ENCODE assay signal across 35 cellular contexts in genomic region chr12:14970467-14970866, GRCh38. TPM values are rescaled to one million over a fixed set of nuclear protein-coding genes. Genes with fewer than 3 reads are reported as not detected.
DNase-seq lines count a peak whose midpoint lies in the region; ATAC-seq, FAIRE-seq and TF ChIP-seq lines count a peak whose summit lies in the region.
"Had no signal": no experiment of that assay in that cellular context is flagged by ENCODE, and none has a peak within 500 bp of the region (broad histone marks: within the 10 kb centered on the region; RNA-seq: fewer than 3 reads in every experiment).

No MANE protein-coding gene starts in this region.

- H4K20me1 ChIP-seq in GM23338 (replicated peaks; ENCODE audit: insufficient read depth): no peaks in the 10 kb centered on the region
- no peaks in the 10 kb centered on the region for H4K20me1 ChIP-seq in fibroblast of lung (ENCODE audit: control insufficient read depth, extremely low read depth, insufficient read depth, low read length)
- H4K20me1 ChIP-seq: BLaER1 treated with 17β-estradiol and CSF1 and Interleukin-3, amounts not matched to agents 10 nM and 100 nM had no signal

- H3K27me3 Mint-ChIP-seq in GM23338 (ENCODE audit: insufficient read depth, low read depth, poor library complexity): no peaks in the 10 kb centered on the region
- H3K27me3 Mint-ChIP-seq: activated B cell treated with CpG ODN at 0.5 μM for 24 hours; naive thymus-derived CD4-positive, alpha-beta T cell; stimulated activated naive B cell treated with anti-CD40 and anti-IgM and Interleukin-4, amounts not matched to agents 10 μg/mL and 1 μg/mL and 100 μg/mL, for 72 hours; T-cell had no signal

- H3K27ac ChIP-seq in A549 (peak overlapping the region in 1 of 2 experiments; percentile 53; a peak in 2 of 6 replicates), GM23338 (ENCODE audit: low read depth) (no peak overlapping the region), fibroblast of lung (ENCODE audit: insufficient read depth, low read length) (no peak overlapping the region)
- H3K27ac ChIP-seq: BLaER1 treated with 17β-estradiol and CSF1 and Interleukin-3, amounts not matched to agents 10 nM and 100 nM; cardiac muscle cell; colonic mucosa; HL-60; upper lobe of right lung had no signal

- H3K4me2 ChIP-seq in A549 (no peak overlapping the region), GM23338 (no peak overlapping the region), fibroblast of lung (ENCODE audit: extremely low read depth, insufficient read depth, low read length) (no peak overlapping the region)
- H3K4me2 ChIP-seq: BLaER1 treated with 17β-estradiol and CSF1 and Interleukin-3, amounts not matched to agents 10 nM and 100 nM had no signal

- ATAC-seq in A549: no peak
- ATAC-seq in GM23338: no peak
- ATAC-seq in HG03520 (IDR thresholded peaks at IDR 0.05; ENCODE audit: unreplicated experiment): no peak
- ATAC-seq: naive thymus-derived CD4-positive, alpha-beta T cell; stimulated activated naive B cell treated with anti-CD40 and anti-IgM and Interleukin-4, amounts not matched to agents 10 μg/mL and 1 μg/mL and 100 μg/mL, for 72 hours; T-cell; upper lobe of right lung had no signal

- DNase-seq in A549 (ENCODE audit: low read depth in 1 of 2, low spot score in 1 of 2): no peak
- no peak for DNase-seq in GM23338 (ENCODE audit: low spot score)
- peak; percentile 14 for DNase-seq in adipocyte (ENCODE audit: low read depth)
- DNase-seq in fibroblast of lung (ENCODE audit: low read depth in 2 of 2): peak; percentile 31 to 40
- DNase-seq in NCI-H69 (lab: John Stamatoyannopoulos, UW): no peak
- no peak for DNase-seq in DMS 273 (lab: John Stamatoyannopoulos, UW; ENCODE audit: unreplicated experiment)
- no peak for DNase-seq in HuH-7.5 (ENCODE audit: low spot score)
- DNase-seq: activated B cell treated with CpG ODN at 0.5 μM for 24 hours; activated CD4-positive, alpha-beta T cell treated with anti-CD3 and anti-CD28 coated beads, Interleukin-2, amount 50 U/mL, for 4 hours; activated CD8-positive, alpha-beta memory T cell treated with anti-CD3 and anti-CD28 coated beads, Interleukin-2, amount 50 U/mL, for 4 hours; activated naive CD4-positive, alpha-beta T cell treated with anti-CD3 and anti-CD28 coated beads, Interleukin-2, amount 10 ng/mL, durations not matched to agents 7 days and 5 days; colonic mucosa; DMS79; effector CD8-positive, alpha-beta T cell; GF-D8; H9; midbrain; naive thymus-derived CD4-positive, alpha-beta T cell; NCI-H2107; NCI-H446; NCI-H82; nucleus accumbens; stimulated activated CD4-positive, alpha-beta T cell treated with anti-CD3 and anti-CD28 coated beads, Interleukin-15, amount 100 ng/mL, for 24 hours; stimulated activated naive B cell treated with anti-CD40 and anti-IgM and Interleukin-4, amounts not matched to agents 10 μg/mL and 1 μg/mL and 100 μg/mL, for 72 hours; T-cell; upper lobe of right lung had no signal

- H3K36me3 ChIP-seq in GM23338 (ENCODE audit: insufficient read depth): no peaks in the 10 kb centered on the region
- H3K36me3 ChIP-seq in adipocyte (ENCODE audit: control insufficient read depth, insufficient read depth, low read length, severe bottlenecking): no peaks in the 10 kb centered on the region
- H3K36me3 ChIP-seq in fibroblast of lung (ENCODE audit: control insufficient read depth, insufficient read depth, low read length): no peaks in the 10 kb centered on the region
- H3K36me3 ChIP-seq: BLaER1 treated with 17β-estradiol and CSF1 and Interleukin-3, amounts not matched to agents 10 nM and 100 nM; cardiac muscle cell; colonic mucosa; upper lobe of right lung had no signal

- peak overlapping the region; percentile 57; the same call in 1 of the 2 replicates for H2AFZ ChIP-seq in GM23338
- H2AFZ ChIP-seq in fibroblast of lung (ENCODE audit: low read length): peak overlapping the region; percentile 10

- no peak for FAIRE-seq in A549 (lab: Jason Lieb, UNC)
- FAIRE-seq: frontal cortex had no signal

- WGBS in A549 (ENCODE audit: missing lambda C conversion rate): 61% methylated on average over 4 of the region's 4 CpGs

- H3K27ac Mint-ChIP-seq in GM23338: peak overlapping the region; percentile 71; the same call in 1 of the 2 replicates
- H3K27ac Mint-ChIP-seq: activated B cell treated with CpG ODN at 0.5 μM for 24 hours; activated naive CD4-positive, alpha-beta T cell treated with anti-CD3 and anti-CD28 coated beads, Interleukin-2, amount 10 ng/mL, durations not matched to agents 7 days and 5 days; stimulated activated naive B cell treated with anti-CD40 and anti-IgM and Interleukin-4, amounts not matched to agents 10 μg/mL and 1 μg/mL and 100 μg/mL, for 72 hours had no signal

- TF ChIP-seq RAD21 in A549 (conservative IDR thresholded peaks at IDR 0.05 in 1 of 2, IDR thresholded peaks at IDR 0.05 in 1 of 2): no peak

- no peak overlapping the region for H3K4me3 Mint-ChIP-seq in GM23338
- H3K4me3 Mint-ChIP-seq: activated B cell treated with CpG ODN at 0.5 μM for 24 hours; activated naive CD4-positive, alpha-beta T cell treated with anti-CD3 and anti-CD28 coated beads, Interleukin-2, amount 10 ng/mL, durations not matched to agents 7 days and 5 days; H9; stimulated activated naive B cell treated with anti-CD40 and anti-IgM and Interleukin-4, amounts not matched to agents 10 μg/mL and 1 μg/mL and 100 μg/mL, for 72 hours; T-cell had no signal

- no peak for TF ChIP-seq POLR2A in A549 (IDR thresholded peaks at IDR 0.05; ENCODE audit: low read length)

- H3K4me1 ChIP-seq in A549: 0 out of 3 replicates have a peak, but pooled peaks cover 3% of the 10 kb centered on the region
- no peaks in the 10 kb centered on the region for H3K4me1 ChIP-seq in GM23338 (ENCODE audit: insufficient read depth)
- H3K4me1 ChIP-seq in adipocyte (ENCODE audit: control insufficient read depth, insufficient read depth, low read length): peaks cover 3% of the 10 kb centered on the region
- H3K4me1 ChIP-seq in fibroblast of lung (ENCODE audit: control insufficient read depth, extremely low read depth, insufficient read depth, low read length): peaks cover 2% of the 10 kb centered on the region
- H3K4me1 ChIP-seq: colonic mucosa, upper lobe of right lung had no signal

- CTCF ChIA-PET in A549 (lab: Yijun Ruan, JAX): interaction anchor here (0.7 kb wide), 1 partner anchor 146 kb away, joined by 3 read pairs; no protein-coding TSS in a partner anchor

- H3K4me3 ChIP-seq in A549: no peak overlapping the region
- no peak overlapping the region for H3K4me3 ChIP-seq in GM23338
- H3K4me3 ChIP-seq in adipocyte (ENCODE audit: low read length): no peak overlapping the region
- no peak overlapping the region for H3K4me3 ChIP-seq in fibroblast of lung (replicated peaks in 1 of 4; ENCODE audit: control extremely low read depth in 1 of 4, insufficient read depth in 1 of 4, low read depth in 3 of 4, low read length in 4 of 4)
- H3K4me3 ChIP-seq: BLaER1 treated with 17β-estradiol and CSF1 and Interleukin-3, amounts not matched to agents 10 nM and 100 nM; cardiac muscle cell; colonic mucosa; upper lobe of right lung had no signal

- no peaks in the 10 kb centered on the region for H3K36me3 Mint-ChIP-seq in GM23338 (ENCODE audit: low read depth)
- H3K36me3 Mint-ChIP-seq: stimulated activated naive B cell treated with anti-CD40 and anti-IgM and Interleukin-4, amounts not matched to agents 10 μg/mL and 1 μg/mL and 100 μg/mL, for 72 hours; T-cell had no signal

- peaks cover 3% of the 10 kb centered on the region; the same call in 1 of the 2 replicates for H3K9me2 ChIP-seq in GM23338 (ENCODE audit: insufficient read depth)

- H3K9ac ChIP-seq in adipocyte (ENCODE audit: low read length): no peak overlapping the region
- H3K9ac ChIP-seq in fibroblast of lung (ENCODE audit: insufficient read depth, low read length): no peak overlapping the region
- H3K9ac ChIP-seq: BLaER1 treated with 17β-estradiol and CSF1 and Interleukin-3, amounts not matched to agents 10 nM and 100 nM had no signal

- POLR2A ChIA-PET in A549 (lab: Yijun Ruan, JAX): no interaction called here

- no peaks in the 10 kb centered on the region for H3K9me3 Mint-ChIP-seq in GM23338
- H3K9me3 Mint-ChIP-seq: activated B cell treated with CpG ODN at 0.5 μM for 24 hours; activated naive CD4-positive, alpha-beta T cell treated with anti-CD3 and anti-CD28 coated beads, Interleukin-2, amount 10 ng/mL, durations not matched to agents 7 days and 5 days; H9; stimulated activated naive B cell treated with anti-CD40 and anti-IgM and Interleukin-4, amounts not matched to agents 10 μg/mL and 1 μg/mL and 100 μg/mL, for 72 hours; T-cell had no signal

- H3K79me2 ChIP-seq in GM23338 (replicated peaks; ENCODE audit: insufficient read depth) (no peaks in the 10 kb centered on the region), fibroblast of lung (ENCODE audit: control insufficient read depth, insufficient read depth, low read length) (no peaks in the 10 kb centered on the region)

- H3K4me1 Mint-ChIP-seq in GM23338: no peaks in the 10 kb centered on the region; the same call in 2 of the 3 replicates
- H3K4me1 Mint-ChIP-seq: H9 had no signal

- H3K27me3 ChIP-seq in GM23338 (ENCODE audit: insufficient read depth) (no peaks in the 10 kb centered on the region), adipocyte (replicated peaks; ENCODE audit: control insufficient read depth, insufficient read depth, low read length) (no peaks in the 10 kb centered on the region), fibroblast of lung (ENCODE audit: control insufficient read depth, insufficient read depth, low read length) (no peaks in the 10 kb centered on the region)
- H3K27me3 ChIP-seq: BLaER1 treated with 17β-estradiol and CSF1 and Interleukin-3, amounts not matched to agents 10 nM and 100 nM; cardiac muscle cell; colonic mucosa; upper lobe of right lung had no signal

- H3F3A ChIP-seq in GM23338 (replicated peaks; ENCODE audit: low read depth): no peaks in the 10 kb centered on the region

- TF ChIP-seq CTCF in A549 (IDR thresholded peaks at IDR 0.05): no peak
- no peak for TF ChIP-seq CTCF in GM23338 (conservative IDR thresholded peaks at IDR 0.05; ENCODE audit: low read depth in 2 of 2)
- TF ChIP-seq CTCF in fibroblast of lung (conservative IDR thresholded peaks at IDR 0.05 in 1 of 2, IDR thresholded peaks at IDR 0.05 in 1 of 2; ENCODE audit: low read depth in 1 of 2, low read length in 2 of 2): no peak

- H3K9me3 ChIP-seq in A549: no peaks in the 10 kb centered on the region
- H3K9me3 ChIP-seq in adipocyte (ENCODE audit: control insufficient read depth, low read length): no peaks in the 10 kb centered on the region
- no peaks in the 10 kb centered on the region for H3K9me3 ChIP-seq in fibroblast of lung (ENCODE audit: control insufficient read depth, insufficient read depth, low read depth, low read length)
- H3K9me3 ChIP-seq: colonic mucosa, upper lobe of right lung had no signal

- no peak for TF ChIP-seq EP300 in A549 (IDR thresholded peaks at IDR 0.05)

RNA-seq across cellular contexts. Expression of gene PDE6H, which starts 2.4 kb away (rescaled TPM):
- not detected in 2 replicates for polyA plus RNA-seq in A549 (2011; rRNA removed)
- not detected in 2 replicates for polyA plus RNA-seq in A549 (2012; cell fraction: cytosol; rRNA removed)
- polyA plus RNA-seq in A549 (2012; cell fraction: nucleus; rRNA removed): not detected in 2 replicates
- not detected in 3 replicates for polyA plus RNA-seq in A549 (2017; fragmentation: RNase III; extraction: RNeasy Plus Mini Kit Qiagen cat#74134 plus additional on column Dnase treatment)
- not detected in 2 replicates for polyA minus RNA-seq in A549 (2011; rRNA and poly(A)+ RNA removed)
- total RNA-seq in GM23338 (2014; rRNA removed; shearing (Covaris generic)): not detected in 2 replicates
- polyA plus RNA-seq in GM23338 (2016; fragmentation: Nextera tagmentation; extraction: Ambion mirVana): not detected in 2 replicates
- total RNA-seq in fibroblast of lung: not detected in 2 replicates
- not detected in 2 replicates for polyA plus RNA-seq in fibroblast of lung
- polyA plus RNA-seq in fibroblast of lung (2012): not detected in 2 replicates
- polyA minus RNA-seq in fibroblast of lung (ENCODE audit: low replicate concordance): not detected in 2 replicates
- total RNA-seq: activated B cell treated with CpG ODN at 0.5 μM for 24 hours, cardiac muscle cell, colonic mucosa, frontal cortex, H9, kidney epithelial cell, lower leg skin, T-cell, upper lobe of right lung had no signal
- polyA plus RNA-seq: cardiac muscle cell; esophagus; naive thymus-derived CD4-positive, alpha-beta T cell had no signal

RNA-seq across cellular contexts. Expression of gene ARHGDIB, which starts 9.1 kb away (rescaled TPM):
- 3.5 and 4.1 TPM in 2 replicates for polyA plus RNA-seq in A549 (2011; rRNA removed)
- 2.8 and 3.2 TPM in 2 replicates for polyA plus RNA-seq in A549 (2012; cell fraction: cytosol; rRNA removed)
- 0.97 and 2.8 TPM in 2 replicates for polyA plus RNA-seq in A549 (2012; cell fraction: nucleus; rRNA removed)
- 0.84 to 1.4 TPM (median 1.0 TPM) in 3 replicates for polyA plus RNA-seq in A549 (2017; fragmentation: RNase III; extraction: RNeasy Plus Mini Kit Qiagen cat#74134 plus additional on column Dnase treatment)
- polyA minus RNA-seq in A549 (2011; rRNA and poly(A)+ RNA removed): 1.9 and 2.5 TPM in 2 replicates
- not detected in 2 replicates for total RNA-seq in GM23338 (2014; rRNA removed; shearing (Covaris generic))
- 0.89 and 1.8 TPM in 2 replicates for polyA plus RNA-seq in GM23338 (2016; fragmentation: Nextera tagmentation; extraction: Ambion mirVana)
- 5.9 and 8.3 TPM in 2 replicates for total RNA-seq in fibroblast of lung
- 40.3 and 43.7 TPM in 2 replicates for polyA plus RNA-seq in fibroblast of lung
- polyA plus RNA-seq in fibroblast of lung (2012): 18.2 and 27.1 TPM in 2 replicates
- 14.9 and 20.5 TPM in 2 replicates for polyA minus RNA-seq in fibroblast of lung (ENCODE audit: low replicate concordance)

RNA-seq across cellular contexts. Expression of gene ERP27, which starts 32.1 kb away (rescaled TPM):
- polyA plus RNA-seq in A549 (2011; rRNA removed) (0.15 and 0.28 TPM in 2 replicates), A549 (2017; fragmentation: RNase III; extraction: RNeasy Plus Mini Kit Qiagen cat#74134 plus additional on column Dnase treatment) (0.09 TPM in 1 of 3 replicates, not detected in the others), GM23338 (2016; fragmentation: Nextera tagmentation; extraction: Ambion mirVana) (not detected in 2 replicates), fibroblast of lung (0.10 TPM in 1 of 2 replicates, not detected in the other)
- not detected in 2 replicates for polyA plus RNA-seq in A549 (2012; cell fraction: cytosol; rRNA removed)
- polyA plus RNA-seq in A549 (2012; cell fraction: nucleus; rRNA removed): not detected in 2 replicates
- not detected in 2 replicates for polyA minus RNA-seq in A549 (2011; rRNA and poly(A)+ RNA removed)
- total RNA-seq in GM23338 (2014; rRNA removed; shearing (Covaris generic)): not detected in 2 replicates
- total RNA-seq in fibroblast of lung: 0.17 TPM in 1 of 2 replicates, not detected in the other
- not detected in 2 replicates for polyA plus RNA-seq in fibroblast of lung (2012)
- polyA minus RNA-seq in fibroblast of lung (ENCODE audit: low replicate concordance): not detected in 2 replicates
- total RNA-seq: cardiac muscle cell, frontal cortex, H9, temporal lobe had no signal
- polyA plus RNA-seq: cardiac muscle cell had no signal

Comparison
In these comparisons a context has a peak if more than half of its experiments do, and no peak if none do; other contexts are left out.
1. DNase-seq: peak in adipocyte (single experiment) and fibroblast of lung (2 of 2); none in A549 (0 of 2), GM23338 (single experiment), NCI-H69 (single experiment), DMS 273 (single experiment) and HuH-7.5 (single experiment).